In genomic region chr1:40612345-40612831, GRCh38 we compare ENCODE assay signal across 8 cellular contexts. TPM values are rescaled to one million over a fixed set of nuclear protein-coding genes. Genes with fewer than 3 reads are reported as not detected.
A peak's percentile ranks its signal among the peaks of the same experiment; 100 is the strongest.
DNase-seq lines count a peak whose midpoint lies in the region; ATAC-seq, FAIRE-seq and TF ChIP-seq lines count a peak whose summit lies in the region.

No MANE protein-coding gene starts in this region.

- no peaks in the 10 kb centered on the region for H4K20me1 ChIP-seq in astrocyte (ENCODE audit: insufficient read depth, low read length)

- H3K27ac Mint-ChIP-seq in astrocyte (ENCODE audit: unreplicated experiment): no peak overlapping the region

- H3K9me3 Mint-ChIP-seq in astrocyte (ENCODE audit: unreplicated experiment): no peaks in the 10 kb centered on the region

- H3K27me3 ChIP-seq in astrocyte (ENCODE audit: insufficient read depth, low read length) (peaks cover 3% of the 10 kb centered on the region), spleen (replicated peaks in 1 of 7) (no peaks in the 10 kb centered on the region)

- H3K4me1 Mint-ChIP-seq in astrocyte (ENCODE audit: low read depth, unreplicated experiment): no peaks in the 10 kb centered on the region

- no peaks in the 10 kb centered on the region for H3K79me2 ChIP-seq in astrocyte (ENCODE audit: insufficient read depth, low read length)

- no peak overlapping the region for H3K9ac ChIP-seq in astrocyte (ENCODE audit: low read length)

- TF ChIP-seq POLR2A in spleen (IDR thresholded peaks at IDR 0.05): no peak

- H3K4me2 ChIP-seq in astrocyte (ENCODE audit: low read length): peak overlapping the region; percentile 45

- H3K4me3 Mint-ChIP-seq in astrocyte (ENCODE audit: unreplicated experiment): no peak overlapping the region

- no peak overlapping the region for H3K27ac ChIP-seq in astrocyte (ENCODE audit: low read depth, low read length)
- no peak overlapping the region for H3K27ac ChIP-seq in spleen

- 42 to 50% (median 48%) methylated on average over 10 to 11 of the region's 11 CpGs for WGBS in spleen, 5 donors

- ATAC-seq in GM18519 (IDR thresholded peaks at IDR 0.05; ENCODE audit: low FRiP score, unreplicated experiment): no peak

- intact Hi-C loops in spleen (cut with DNase I; ENCODE audit: low total_unique reads): loop anchor here (2.0 to 10.0 kb wide), 3 partner anchors 55 to 342 kb away; partner anchors contain the start of gene RIMS3

- H3K9me3 ChIP-seq in astrocyte (ENCODE audit: insufficient read depth, low read depth, low read length) (no peaks in the 10 kb centered on the region), spleen (no peaks in the 10 kb centered on the region)

- peak; percentile 37 for FAIRE-seq in astrocyte (lab: Jason Lieb, UNC)

- peak overlapping the region; percentile 32 for H2AFZ ChIP-seq in astrocyte (ENCODE audit: low read depth, low read length)

- H3K36me3 ChIP-seq in astrocyte (ENCODE audit: insufficient read depth, low read length) (no peaks in the 10 kb centered on the region), spleen (no peaks in the 10 kb centered on the region)

- peaks cover 2% of the 10 kb centered on the region for H3K4me1 ChIP-seq in astrocyte (ENCODE audit: insufficient read depth, low read length)
- H3K4me1 ChIP-seq in spleen: no peaks in the 10 kb centered on the region

- TF ChIP-seq CTCF in astrocyte (IDR thresholded peaks at IDR 0.05; ENCODE audit: insufficient read depth, low read depth, low read length) (peak; percentile 86), spleen (IDR thresholded peaks at IDR 0.05 in 8 of 11, conservative IDR thresholded peaks at IDR 0.05 in 3 of 11) (peak; percentile 70 to 87 (median 81))

- DNase-seq in NK-92 treated with Interleukin-12 subunit alpha and Interleukin-12 subunit beta, amount 100 ng/mL, for 24 hours (lab: John Stamatoyannopoulos, UW): peak; percentile 25
- DNase-seq in NK-92 (lab: John Stamatoyannopoulos, UW; ENCODE audit: unreplicated experiment): no peak
- DNase-seq in NCI-H187 (lab: John Stamatoyannopoulos, UW): peak; percentile 8 to 17
- peak; percentile 53 for DNase-seq in T-helper 9 cell
- DNase-seq in astrocyte (ENCODE audit: low read depth): peak; percentile 29
- peak in 36 of 51 donors; percentile 8 to 76 (median 39) for DNase-seq in hypothalamus (lab: John Stamatoyannopoulos, UW)
- no peak for DNase-seq in spleen

- H3K27me3 Mint-ChIP-seq in astrocyte (ENCODE audit: low read depth, unreplicated experiment): peaks cover 3% of the 10 kb centered on the region

- H3K36me3 Mint-ChIP-seq in astrocyte (ENCODE audit: low read depth, unreplicated experiment): no peaks in the 10 kb centered on the region

- H3K4me3 ChIP-seq in astrocyte (ENCODE audit: insufficient read depth, low read depth, low read length) (no peak overlapping the region), spleen (no peak overlapping the region)

RNA-seq across cellular contexts. Expression of gene RIMS3, which starts 53.1 kb away (rescaled TPM):
- total RNA-seq in astrocyte: 4.3 and 4.9 TPM in 2 replicates
- total RNA-seq in spleen: 1 to 10 TPM; 1.6 to 6.9 (median 3.3) TPM
- 1 to 10 TPM in 1 of 3 donors, under 1 TPM in 2; 0.30 to 1.0 (median 0.44) TPM for polyA plus RNA-seq in spleen

Comparison
In these comparisons a context has a peak if more than half of its experiments do, and no peak if none do; other contexts are left out.
1. DNase-seq: peak in NK-92 treated with Interleukin-12 subunit alpha and Interleukin-12 subunit beta, amount 100 ng/mL, for 24 hours (single experiment), NCI-H187 (2 of 2), T-helper 9 cell (single experiment), astrocyte (single experiment) and hypothalamus (36 of 51); none in NK-92 (single experiment) and spleen (single experiment).